ENCODE assay signal across 8 cellular contexts in genomic region chr19:35899547-35900214, GRCh38. TPM values are rescaled to one million over a fixed set of nuclear protein-coding genes. Genes with fewer than 3 reads are reported as not detected.
A peak's percentile ranks its signal among the peaks of the same experiment; 100 is the strongest.
DNase-seq lines count a peak whose midpoint lies in the region; ATAC-seq and TF ChIP-seq lines count a peak whose summit lies in the region.

No MANE protein-coding gene starts in this region.

- H3K27me3 Mint-ChIP-seq in T-helper 17 cell = no peaks in the 10 kb centered on the region

- H3K4me1 ChIP-seq in HCT116 (ENCODE audit: control insufficient read depth in 1 of 2, insufficient read depth in 2 of 2, low read length in 2 of 2) (peaks cover 22 to 43% of the 10 kb centered on the region in 2 experiments), left ventricle myocardium inferior (peaks cover 33% of the 10 kb centered on the region), upper lobe of left lung (peaks cover 26 to 60% (median 36%) of the 10 kb centered on the region in 4 donors)

- TF ChIP-seq CTCF in HCT116 (IDR thresholded peaks at IDR 0.05 in 2 of 3, conservative IDR thresholded peaks at IDR 0.05 in 1 of 3; ENCODE audit: borderline replicate concordance in 1 of 3, insufficient read depth in 1 of 3, low read depth in 2 of 3, low read length in 2 of 3) = no peak
- TF ChIP-seq CTCF in left ventricle myocardium inferior (IDR thresholded peaks at IDR 0.05; ENCODE audit: borderline replicate concordance) = no peak
- no peak for TF ChIP-seq CTCF in upper lobe of left lung (IDR thresholded peaks at IDR 0.05)

- peak overlapping the region; percentile 100 for H3K27ac Mint-ChIP-seq in T-helper 17 cell

- ATAC-seq in HCT116 = peak; percentile 80
- ATAC-seq in T-helper 17 cell = peak; percentile 72
- ATAC-seq in upper lobe of left lung (ENCODE audit: low FRiP score in 2 of 2) = peak; percentile 88 to 91

- RAD21 ChIA-PET in HCT116 (lab: Charles Lee; ENCODE audit: low non-redundant PET in 1 of 2, low total read pairs in 2 of 2, uncharacterized antibody in 2 of 2, unreplicated experiment in 2 of 2) = no interaction called here

- intact Hi-C loops in HCT116 (cut with micrococcal nuclease) (no loop called here), left ventricle myocardium inferior (cut with micrococcal nuclease) (no loop called here), posterior vena cava (cut with DNase I) (no loop called here)

- H3K4me3 Mint-ChIP-seq in T-helper 17 cell = peak overlapping the region; percentile 98

- WGBS in upper lobe of left lung, 2 donors = 2 to 3% methylated on average over 5 to 20 of the region's 43 CpGs

- peaks cover 6% of the 10 kb centered on the region for H3K36me3 Mint-ChIP-seq in T-helper 17 cell (ENCODE audit: low read depth)

- peak overlapping the region; percentile 99 for H3K9ac ChIP-seq in HCT116 (ENCODE audit: low read length)

- H3K9me3 ChIP-seq in HCT116 (ENCODE audit: control insufficient read depth in 1 of 2, insufficient read depth in 1 of 2, low read depth in 1 of 2, low read length in 2 of 2) (no peaks in the 10 kb centered on the region), T-helper 17 cell (ENCODE audit: control insufficient read depth, low read length, poor library complexity, severe bottlenecking) (no peaks in the 10 kb centered on the region), left ventricle myocardium inferior (replicated peaks) (no peaks in the 10 kb centered on the region), upper lobe of left lung (no peaks in the 10 kb centered on the region)

- H3K4me2 ChIP-seq in HCT116 (ENCODE audit: low read length) = peak overlapping the region; percentile 91

- H2AFZ ChIP-seq in HCT116 (ENCODE audit: low read depth, low read length, poor library complexity, severe bottlenecking) = no peak overlapping the region

- H3K4me3 ChIP-seq in HCT116 (replicated peaks in 1 of 2; ENCODE audit: low read depth in 1 of 2, low read length in 2 of 2) (peak overlapping the region; percentile 98 to 99), left ventricle myocardium inferior (peak overlapping the region; percentile 86), upper lobe of left lung (peak overlapping the region; percentile 60 to 71 (median 66))

- TF ChIP-seq POLR2A in HCT116 (IDR thresholded peaks at IDR 0.05; ENCODE audit: borderline replicate concordance, extremely low read depth, insufficient read depth, insufficient read length) (no peak), upper lobe of left lung (IDR thresholded peaks at IDR 0.05) (peak in 1 of 4 donors; percentile 31)

- POLR2A ChIA-PET in HCT116 (lab: Charles Lee) = interaction anchor here (1.2 kb wide), 1 partner anchor 29 kb away, joined by 3 read pairs; no protein-coding TSS in a partner anchor

- peak in 1 of 4 donors; percentile 72 for TF ChIP-seq EP300 in upper lobe of left lung (IDR thresholded peaks at IDR 0.05)

- H3K4me1 Mint-ChIP-seq in T-helper 17 cell = peaks cover 42% of the 10 kb centered on the region

- CTCF ChIA-PET in HCT116 (lab: Charles Lee) = no interaction called here

- H3K9me2 ChIP-seq in HCT116 (ENCODE audit: insufficient read depth) = no peaks in the 10 kb centered on the region

- H3K79me2 ChIP-seq in HCT116 (ENCODE audit: insufficient read depth, low read length) = peaks cover 37% of the 10 kb centered on the region

- peak; percentile 83 for DNase-seq in EL
- peak; percentile 72 for DNase-seq in HCT116 (ENCODE audit: low read depth, low spot score)
- peak; percentile 68 for DNase-seq in NCI-H1436 (lab: John Stamatoyannopoulos, UW)
- DNase-seq in T-helper 17 cell = peak; percentile 77 to 84 (median 81)
- DNase-seq in amniotic stem cell (lab: John Stamatoyannopoulos, UW) = peak; percentile 11
- DNase-seq in left ventricle myocardium inferior = peak; percentile 82
- peak; percentile 94 for DNase-seq in posterior vena cava (ENCODE audit: low spot score)
- DNase-seq in upper lobe of left lung = peak; percentile 91 to 98

- no peaks in the 10 kb centered on the region for H4K20me1 ChIP-seq in HCT116 (ENCODE audit: insufficient read depth)

- BruUV-seq in HCT116 (replicated peaks; lab: Mats Ljungman, UMichigan) = TSS peak; percentile 47

- H3K27ac ChIP-seq in HCT116 (ENCODE audit: low read depth, low read length) = peak overlapping the region; percentile 98
- H3K27ac ChIP-seq in left ventricle myocardium inferior (replicated peaks) = peak overlapping the region; percentile 77
- peak overlapping the region; percentile 81 to 93 (median 92) for H3K27ac ChIP-seq in upper lobe of left lung

- H3K27me3 ChIP-seq in HCT116 (ENCODE audit: insufficient read depth, low read length) (no peaks in the 10 kb centered on the region), left ventricle myocardium inferior (ENCODE audit: low read depth) (no peaks in the 10 kb centered on the region), upper lobe of left lung (no peaks in the 10 kb centered on the region)

- no peak for TF ChIP-seq RAD21 in HCT116 (IDR thresholded peaks at IDR 0.05; ENCODE audit: low read depth)

- H3K36me3 ChIP-seq in HCT116 (ENCODE audit: control insufficient read depth in 1 of 2, insufficient read depth in 2 of 2, low read length in 2 of 2) = peaks cover 12 to 28% of the 10 kb centered on the region in 2 experiments; a peak in 2 of 4 replicates
- peaks cover 21% of the 10 kb centered on the region for H3K36me3 ChIP-seq in left ventricle myocardium inferior
- H3K36me3 ChIP-seq in upper lobe of left lung = peaks cover 6 to 30% (median 22%) of the 10 kb centered on the region in 4 donors

TF ChIP-seq in HCT116, 20 proteins besides CTCF, POLR2A, EP300 and RAD21:
- TF ChIP-seq YY1 (IDR thresholded peaks at IDR 0.05; ENCODE audit: extremely low read depth, insufficient replicate concordance, low read depth, low read length) (peak; percentile 61), SIN3A (IDR thresholded peaks at IDR 0.05; ENCODE audit: low read depth) (peak; percentile 41), ZBTB33 (IDR thresholded peaks at IDR 0.05; ENCODE audit: extremely low read depth, insufficient replicate concordance, low read length) (no peak), CEBPB (IDR thresholded peaks at IDR 0.05; ENCODE audit: low read depth) (no peak), SP1 (IDR thresholded peaks at IDR 0.05; ENCODE audit: low read depth) (peak; percentile 82), POLR2AphosphoS5 (IDR thresholded peaks at IDR 0.05; ENCODE audit: low read depth, low read length) (peak; percentile 90), EGR1 (IDR thresholded peaks at IDR 0.05; ENCODE audit: low read depth) (peak; percentile 98), MAX (IDR thresholded peaks at IDR 0.05) (peak; percentile 64), ELF1 (IDR thresholded peaks at IDR 0.05; ENCODE audit: borderline replicate concordance, low read depth) (no peak)

RNA-seq across cellular contexts. Expression of gene NFKBID, which starts 0.7 kb away (rescaled TPM):
- total RNA-seq in HCT116 (2021; ENCODE audit: unreplicated experiment) (13.7 TPM), T-helper 17 cell (100 to 1,000 TPM; 128 to 140 TPM), left ventricle myocardium inferior (2.3 TPM), posterior vena cava (10 to 100 TPM in 1 of 2 donors, 1 to 10 TPM in 1; 7.9 to 10.3 TPM), upper lobe of left lung (10 to 100 TPM in 5 of 6 donors, 1 to 10 TPM in 1; 8.8 to 65.0 (median 23.6) TPM)
- polyA plus RNA-seq in HCT116 (2012) = 7.5 and 8.0 TPM in 2 replicates

RNA-seq across cellular contexts. Expression of gene HCST, which starts 2.6 kb away (rescaled TPM):
- 1.2 TPM for total RNA-seq in HCT116 (2021; ENCODE audit: unreplicated experiment)
- 0.59 and 1.2 TPM in 2 replicates for polyA plus RNA-seq in HCT116 (2012)
- 10 to 100 TPM; 63.0 to 73.7 TPM for total RNA-seq in T-helper 17 cell
- total RNA-seq in left ventricle myocardium inferior = 2.3 TPM
- total RNA-seq in posterior vena cava = 10 to 100 TPM; 12.4 to 13.4 TPM
- 10 to 100 TPM in 5 of 6 donors, not detected in 1; 10.2 to 40.8 (median 19.9) TPM for total RNA-seq in upper lobe of left lung

RNA-seq across cellular contexts. Expression of gene TYROBP, which starts 8.4 kb away (rescaled TPM):
- total RNA-seq in HCT116 (2021; ENCODE audit: unreplicated experiment) (0.49 TPM), T-helper 17 cell (10 to 100 TPM in 1 of 2 donors, 1 to 10 TPM in 1; 5.9 to 16.7 TPM), left ventricle myocardium inferior (26.2 TPM), posterior vena cava (10 to 100 TPM; 58.8 to 96.5 TPM), upper lobe of left lung (100 to 1,000 TPM; 131 to 532 (median 345) TPM)
- not detected in 2 replicates for polyA plus RNA-seq in HCT116 (2012)

RNA-seq across cellular contexts. Expression of gene APLP1, which starts 31.3 kb away (rescaled TPM):
- 41.2 TPM for total RNA-seq in HCT116 (2021; ENCODE audit: unreplicated experiment)
- polyA plus RNA-seq in HCT116 (2012) = 31.7 and 35.8 TPM in 2 replicates
- total RNA-seq in T-helper 17 cell = not detected
- total RNA-seq in left ventricle myocardium inferior = 23.9 TPM
- 1 to 10 TPM; 3.9 to 7.3 TPM for total RNA-seq in posterior vena cava
- total RNA-seq in upper lobe of left lung = 10 to 100 TPM in 1 of 6 donors, 1 to 10 TPM in 4, not detected in 1; 1.5 to 22.8 (median 5.2) TPM

RNA-seq across cellular contexts. Expression of gene LRFN3, which starts 36.5 kb away (rescaled TPM):
- total RNA-seq in HCT116 (2021; ENCODE audit: unreplicated experiment) = 18.8 TPM
- 15.1 and 15.3 TPM in 2 replicates for polyA plus RNA-seq in HCT116 (2012)
- total RNA-seq in T-helper 17 cell = 1 to 10 TPM; 6.8 to 8.7 TPM
- total RNA-seq in left ventricle myocardium inferior = 7.1 TPM
- 10 to 100 TPM; 13.3 to 14.2 TPM for total RNA-seq in posterior vena cava
- 10 to 100 TPM in 4 of 6 donors, 1 to 10 TPM in 2; 6.3 to 17.2 (median 11.8) TPM for total RNA-seq in upper lobe of left lung

Comparison
In these comparisons a context has a peak if more than half of its experiments do, and no peak if none do; other contexts are left out.
1. Peak in every context shown above with its lines: DNase-seq, ATAC-seq, H3K4me3 ChIP-seq and H3K27ac ChIP-seq.
2. DNase-seq: peak in every context shown above with its lines; median percentile 94 in upper lobe of left lung; 94 in posterior vena cava; 83 in EL; 82 in left ventricle myocardium inferior; 81 in T-helper 17 cell; 72 in HCT116; 68 in NCI-H1436; 11 in amniotic stem cell.